Comparison of ENCODE assay signal across 20 cellular contexts in genomic region chr16:75398333-75398732, GRCh38. TPM values are rescaled to one million over a fixed set of nuclear protein-coding genes. Genes with fewer than 3 reads are reported as not detected.
DNase-seq lines count a peak whose midpoint lies in the region; ATAC-seq, FAIRE-seq and TF ChIP-seq lines count a peak whose summit lies in the region.
"Had no signal": no experiment of that assay in that cellular context is flagged by ENCODE, and none has a peak within 500 bp of the region (broad histone marks: within the 10 kb centered on the region; RNA-seq: fewer than 3 reads in every experiment).

No MANE protein-coding gene starts in this region.

- POLR2A ChIA-PET in activated CD4-positive, alpha-beta T cell treated with anti-CD3 and anti-CD28 coated beads for 36 hours (lab: Charles Lee): no interaction called here

- no peak for ATAC-seq in activated CD4-positive, alpha-beta T cell treated with anti-CD3 and anti-CD28 coated beads for 36 hours
- ATAC-seq in GM23338 (no peak), omental fat pad (ENCODE audit: low FRiP score) (peak; percentile 36)
- ATAC-seq: CD8-positive, alpha-beta T cell; HCT116 had no signal

- no peak overlapping the region for H3K4me2 ChIP-seq in GM23338
- H3K4me2 ChIP-seq in astrocyte (ENCODE audit: low read length): no peak overlapping the region

- DNase-seq in activated CD4-positive, alpha-beta T cell treated with anti-CD3 and anti-CD28 coated beads for 36 hours: no peak
- no peak for DNase-seq in activated CD4-positive, alpha-beta T cell treated with anti-CD3 and anti-CD28 coated beads for 4 hours
- DNase-seq in GM23338 (ENCODE audit: low spot score) (no peak), astrocyte (ENCODE audit: low read depth) (no peak), omental fat pad (ENCODE audit: low spot score) (no peak), NCI-H2081 treated with DMSO at 0.1 percent for 48 hours (lab: John Stamatoyannopoulos, UW) (no peak), NCI-H524 treated with DMSO at 0.1 percent for 48 hours (lab: John Stamatoyannopoulos, UW) (no peak), NCI-H524 (lab: John Stamatoyannopoulos, UW) (no peak)
- DNase-seq: CD8-positive, alpha-beta T cell; COR-L47; DMS153; DMS79 treated with DMSO at 0.1 percent for 48 hours; EL had no signal

- H3K27ac ChIP-seq in GM23338 (ENCODE audit: low read depth): 0 out of 2 replicates have a peak overlapping the region, but pooled peaks have one; percentile 7
- H3K27ac ChIP-seq in astrocyte (ENCODE audit: low read depth, low read length): no peak overlapping the region
- H3K27ac ChIP-seq: 22Rv1 had no signal

- H2AFZ ChIP-seq in GM23338 (no peak overlapping the region), astrocyte (ENCODE audit: low read depth, low read length) (no peak overlapping the region)

- H3K79me2 ChIP-seq in GM23338 (replicated peaks; ENCODE audit: insufficient read depth): peaks cover 12% of the 10 kb centered on the region; the same call in 1 of the 2 replicates
- H3K79me2 ChIP-seq in astrocyte (ENCODE audit: insufficient read depth, low read length): peaks cover 6% of the 10 kb centered on the region

- no peak for TF ChIP-seq CTCF in GM23338 (conservative IDR thresholded peaks at IDR 0.05; ENCODE audit: low read depth in 2 of 2)
- TF ChIP-seq CTCF in astrocyte (IDR thresholded peaks at IDR 0.05; ENCODE audit: insufficient read depth, low read depth, low read length): no peak
- no peak for TF ChIP-seq CTCF in omental fat pad (IDR thresholded peaks at IDR 0.05)

- H3K4me1 ChIP-seq in GM23338 (ENCODE audit: insufficient read depth) (no peaks in the 10 kb centered on the region), astrocyte (ENCODE audit: insufficient read depth, low read length) (peaks cover 12% of the 10 kb centered on the region)

- H4K20me1 ChIP-seq in GM23338 (replicated peaks; ENCODE audit: insufficient read depth) (peaks cover 9% of the 10 kb centered on the region), astrocyte (ENCODE audit: insufficient read depth, low read length) (no peaks in the 10 kb centered on the region)

- no peaks in the 10 kb centered on the region for H3K9me2 ChIP-seq in GM23338 (ENCODE audit: insufficient read depth)

- no peak for FAIRE-seq in astrocyte (lab: Jason Lieb, UNC)
- FAIRE-seq: D721Med, G401.6, GM12891, GM19239 had no signal

- intact Hi-C loops in activated CD4-positive, alpha-beta T cell treated with anti-CD3 and anti-CD28 coated beads for 36 hours (cut with DNase I, micrococcal nuclease): no loop called here

- H3K27me3 Mint-ChIP-seq in activated CD4-positive, alpha-beta T cell treated with anti-CD3 and anti-CD28 coated beads for 36 hours: no peaks in the 10 kb centered on the region
- H3K27me3 Mint-ChIP-seq in GM23338 (ENCODE audit: insufficient read depth, low read depth, poor library complexity) (no peaks in the 10 kb centered on the region), astrocyte (ENCODE audit: low read depth, unreplicated experiment) (no peaks in the 10 kb centered on the region)

- no peaks in the 10 kb centered on the region for H3K9me3 Mint-ChIP-seq in activated CD4-positive, alpha-beta T cell treated with anti-CD3 and anti-CD28 coated beads for 36 hours (ENCODE audit: low read depth)
- H3K9me3 Mint-ChIP-seq in GM23338: no peaks in the 10 kb centered on the region
- H3K9me3 Mint-ChIP-seq in astrocyte (ENCODE audit: unreplicated experiment): no peaks in the 10 kb centered on the region
- H3K9me3 Mint-ChIP-seq: CD14-positive monocyte; CD8-positive, alpha-beta T cell had no signal

- H3K4me3 ChIP-seq in GM23338: no peak overlapping the region
- H3K4me3 ChIP-seq in astrocyte (ENCODE audit: insufficient read depth, low read depth, low read length): no peak overlapping the region

- CTCF ChIA-PET in activated CD4-positive, alpha-beta T cell treated with anti-CD3 and anti-CD28 coated beads for 36 hours (lab: Charles Lee): interaction anchor here (0.8 to 1.4 kb wide), 4 partner anchors 13 to 199 kb away, joined by 3 to 4 read pairs (median 3); no protein-coding TSS in a partner anchor

- no peaks in the 10 kb centered on the region for H3K9me3 ChIP-seq in astrocyte (ENCODE audit: insufficient read depth, low read depth, low read length)

- peak overlapping the region; percentile 2 for H3K27ac Mint-ChIP-seq in activated CD4-positive, alpha-beta T cell treated with anti-CD3 and anti-CD28 coated beads for 36 hours
- H3K27ac Mint-ChIP-seq in GM23338 (no peak overlapping the region), astrocyte (ENCODE audit: unreplicated experiment) (peak overlapping the region; percentile 34)
- H3K27ac Mint-ChIP-seq: CD8-positive, alpha-beta T cell had no signal

- peaks cover 17% of the 10 kb centered on the region for H3K4me1 Mint-ChIP-seq in activated CD4-positive, alpha-beta T cell treated with anti-CD3 and anti-CD28 coated beads for 36 hours
- H3K4me1 Mint-ChIP-seq in GM23338 (peaks cover 2% of the 10 kb centered on the region; the same call in 2 of the 3 replicates), astrocyte (ENCODE audit: low read depth, unreplicated experiment) (peaks cover 21% of the 10 kb centered on the region)
- H3K4me1 Mint-ChIP-seq: CD14-positive monocyte had no signal

- H3K36me3 ChIP-seq in GM23338 (ENCODE audit: insufficient read depth): peaks cover 5% of the 10 kb centered on the region; the same call in 1 of the 2 replicates
- peaks cover 9% of the 10 kb centered on the region for H3K36me3 ChIP-seq in astrocyte (ENCODE audit: insufficient read depth, low read length)

- H3F3A ChIP-seq in GM23338 (replicated peaks; ENCODE audit: low read depth): 0 out of 2 replicates have a peak, but pooled peaks cover 1% of the 10 kb centered on the region

- H3K36me3 Mint-ChIP-seq in activated CD4-positive, alpha-beta T cell treated with anti-CD3 and anti-CD28 coated beads for 36 hours (ENCODE audit: low read depth): peaks cover 15% of the 10 kb centered on the region
- H3K36me3 Mint-ChIP-seq in GM23338 (ENCODE audit: low read depth): peaks cover 19% of the 10 kb centered on the region
- peaks cover 9% of the 10 kb centered on the region for H3K36me3 Mint-ChIP-seq in astrocyte (ENCODE audit: low read depth, unreplicated experiment)

- no peak overlapping the region for H3K4me3 Mint-ChIP-seq in activated CD4-positive, alpha-beta T cell treated with anti-CD3 and anti-CD28 coated beads for 36 hours
- H3K4me3 Mint-ChIP-seq in GM23338: no peak overlapping the region
- H3K4me3 Mint-ChIP-seq in astrocyte (ENCODE audit: unreplicated experiment): no peak overlapping the region
- H3K4me3 Mint-ChIP-seq: CD14-positive monocyte; CD8-positive, alpha-beta T cell had no signal

- H3K27me3 ChIP-seq in GM23338 (ENCODE audit: insufficient read depth): no peaks in the 10 kb centered on the region
- no peaks in the 10 kb centered on the region for H3K27me3 ChIP-seq in astrocyte (ENCODE audit: insufficient read depth, low read length)

- no peak overlapping the region for H3K9ac ChIP-seq in astrocyte (ENCODE audit: low read length)

TF ChIP-seq in GM23338, 12 proteins besides CTCF, POLR2A, EP300 and RAD21 (continues in another document):
- no peak for TF ChIP-seq REST (IDR thresholded peaks at IDR 0.05; ENCODE audit: unreplicated experiment)
- TF ChIP-seq ETS1 (IDR thresholded peaks at IDR 0.05): no peak
- TF ChIP-seq ZNF331 (CRISPR knock-in tag; IDR thresholded peaks at IDR 0.05; ENCODE audit: low read depth): no peak
- no peak for TF ChIP-seq JUNB (IDR thresholded peaks at IDR 0.05; ENCODE audit: unreplicated experiment)
- TF ChIP-seq EZH2phosphoT487 (IDR thresholded peaks at IDR 0.05; ENCODE audit: unreplicated experiment): no peak
- no peak for TF ChIP-seq CREB1 (CRISPR knock-in tag; IDR thresholded peaks at IDR 0.05; ENCODE audit: low read depth)
- TF ChIP-seq STAT1 (IDR thresholded peaks at IDR 0.05; ENCODE audit: unreplicated experiment): no peak
- no peak for TF ChIP-seq EZH2 (IDR thresholded peaks at IDR 0.05; ENCODE audit: low read depth, unreplicated experiment)
- no peak for TF ChIP-seq POLR2AphosphoS5 (IDR thresholded peaks at IDR 0.05; ENCODE audit: low read depth)
- TF ChIP-seq ZNF114 (CRISPR knock-in tag; IDR thresholded peaks at IDR 0.05): no peak

RNA-seq across cellular contexts. Expression of gene CFDP1, which starts 35.0 kb away (rescaled TPM):
- total RNA-seq in activated CD4-positive, alpha-beta T cell treated with anti-CD3 and anti-CD28 coated beads for 36 hours: 10 to 100 TPM; 44.0 to 48.2 TPM
- total RNA-seq in GM23338 (2014; rRNA removed; shearing (Covaris generic)): 89.9 and 90.3 TPM in 2 replicates
- 199 and 224 TPM in 2 replicates for polyA plus RNA-seq in GM23338 (2016; fragmentation: Nextera tagmentation; extraction: Ambion mirVana)
- total RNA-seq in astrocyte (36.9 and 38.7 TPM in 2 replicates), omental fat pad (10 to 100 TPM; 37.5 to 54.4 (median 49.2) TPM)
